8 cellular contexts compared by ENCODE assay signal in genomic region chr22:30668306-30668655, GRCh38. TPM values are rescaled to one million over a fixed set of nuclear protein-coding genes. Genes with fewer than 3 reads are reported as not detected.
DNase-seq lines count a peak whose midpoint lies in the region; ATAC-seq and TF ChIP-seq lines count a peak whose summit lies in the region.

No MANE protein-coding gene starts in this region.

- H3K4me1 ChIP-seq in endocrine pancreas (ENCODE audit: control insufficient read depth, insufficient read depth, low read length) (no peaks in the 10 kb centered on the region), osteoblast (ENCODE audit: insufficient read depth, low read length) (peaks cover 14% of the 10 kb centered on the region)

- H3K4me3 ChIP-seq in GM08714 (ENCODE audit: low read length) (peak overlapping the region; percentile 52; the same call in 1 of the 2 replicates), NB4 (ENCODE audit: low read depth, low read length) (peak overlapping the region; percentile 66), endocrine pancreas (ENCODE audit: control insufficient read depth, insufficient read depth, low read length) (no peak overlapping the region), osteoblast (ENCODE audit: insufficient read depth, low read length) (peak overlapping the region; percentile 93)

- H3K27me3 ChIP-seq in endocrine pancreas (ENCODE audit: control insufficient read depth, insufficient read depth, low read length) (no peaks in the 10 kb centered on the region), osteoblast (ENCODE audit: insufficient read depth, low read length) (no peaks in the 10 kb centered on the region)

- no peaks in the 10 kb centered on the region for H4K20me1 ChIP-seq in osteoblast (ENCODE audit: insufficient read depth, low read length)

- no peaks in the 10 kb centered on the region for H3K9me3 ChIP-seq in endocrine pancreas (ENCODE audit: control insufficient read depth, low read length)
- H3K9me3 ChIP-seq in osteoblast (ENCODE audit: low read depth, low read length), result no peaks in the 10 kb centered on the region

- ATAC-seq in HG03378 (IDR thresholded peaks at IDR 0.05; ENCODE audit: unreplicated experiment), result no peak
- ATAC-seq in HG03469 (IDR thresholded peaks at IDR 0.05; ENCODE audit: unreplicated experiment), result no peak

- peaks cover 14% of the 10 kb centered on the region for H3K79me2 ChIP-seq in osteoblast (ENCODE audit: insufficient read depth, low read length)

- H2AFZ ChIP-seq in osteoblast (ENCODE audit: low read length), result peak overlapping the region; percentile 99

- H3K4me2 ChIP-seq in osteoblast (ENCODE audit: insufficient read depth, low read length), result peak overlapping the region; percentile 95

- TF ChIP-seq POLR2A in NB4 (IDR thresholded peaks at IDR 0.05; ENCODE audit: extremely low read depth, insufficient read length), result no peak

- H3K9ac ChIP-seq in endocrine pancreas (ENCODE audit: control insufficient read depth, insufficient read depth, low read length), result peak overlapping the region; percentile 86

- no peaks in the 10 kb centered on the region for H3K36me3 ChIP-seq in endocrine pancreas (ENCODE audit: control insufficient read depth, insufficient read depth, low read length)
- peaks cover 8% of the 10 kb centered on the region for H3K36me3 ChIP-seq in osteoblast (ENCODE audit: insufficient read depth, low read length)

- no peak for TF ChIP-seq CTCF in NB4 (IDR thresholded peaks at IDR 0.05; ENCODE audit: low read depth, low read length)
- no peak for TF ChIP-seq CTCF in osteoblast (IDR thresholded peaks at IDR 0.05; ENCODE audit: extremely low read depth, low read depth, low read length)

- peak overlapping the region; percentile 60 for H3K27ac ChIP-seq in osteoblast (ENCODE audit: low read depth, low read length)

- DNase-seq in NB4 (ENCODE audit: low read depth) (no peak), osteoblast (ENCODE audit: insufficient read length, low spot score, missing footprints) (no peak), cortex of kidney (lab: John Stamatoyannopoulos, UW) (no peak), germinal center (ENCODE audit: low spot score) (no peak)

RNA-seq across cellular contexts. Expression of gene DUSP18, which starts 0.6 kb away (rescaled TPM):
- 14.1 and 17.1 TPM in 2 replicates for total RNA-seq in osteoblast

RNA-seq across cellular contexts. Expression of gene OSBP2, which starts 26.4 kb away (rescaled TPM):
- total RNA-seq in osteoblast, result 4.3 and 6.8 TPM in 2 replicates

RNA-seq across cellular contexts. Expression of gene SLC35E4, which starts 32.7 kb away (rescaled TPM):
- 13.0 TPM in 2 replicates for total RNA-seq in osteoblast
